ENCODE assay signal across 17 cellular contexts in genomic region chrX:150542846-150543229, GRCh38. TPM values are rescaled to one million over a fixed set of nuclear protein-coding genes. Genes with fewer than 3 reads are reported as not detected.
A peak's percentile ranks its signal among the peaks of the same experiment; 100 is the strongest.
DNase-seq lines count a peak whose midpoint lies in the region; ATAC-seq and TF ChIP-seq lines count a peak whose summit lies in the region.
"Had no signal": no experiment of that assay in that cellular context is flagged by ENCODE, and none has a peak within 500 bp of the region (broad histone marks: within the 10 kb centered on the region; RNA-seq: fewer than 3 reads in every experiment).

No MANE protein-coding gene starts in this region.

- TF ChIP-seq CTCF in mesothelial cell of epicardium (IDR thresholded peaks at IDR 0.05; ENCODE audit: unreplicated experiment): no peak

- DNase-seq in memory B cell (ENCODE audit: low spot score in 2 of 2) (no peak), amniotic stem cell (lab: John Stamatoyannopoulos, UW) (no peak), NCI-H187 (lab: John Stamatoyannopoulos, UW) (no peak), mesothelial cell of epicardium (ENCODE audit: low spot score in 2 of 2, unreplicated experiment in 2 of 2) (no peak), middle frontal gyrus (ENCODE audit: extremely low spot score, low spot score) (no peak)
- DNase-seq: activated CD8-positive, alpha-beta memory T cell treated with anti-CD3 and anti-CD28 coated beads for 24 hours; DND-41; endodermal cell; foreskin melanocyte; kidney; NCI-H1417 treated with DMSO at 0.1 percent for 48 hours; NCI-H774 had no signal

- H3K27ac Mint-ChIP-seq in memory B cell (peak overlapping the region; percentile 79), mesothelial cell of epicardium (no peak overlapping the region)
- H3K27ac Mint-ChIP-seq: endodermal cell had no signal

- peak overlapping the region; percentile 59 for H3K4me3 Mint-ChIP-seq in memory B cell
- no peak overlapping the region for H3K4me3 Mint-ChIP-seq in mesothelial cell of epicardium
- H3K4me3 Mint-ChIP-seq: activated naive CD4-positive, alpha-beta T cell treated with anti-CD3 and anti-CD28 coated beads, Interleukin-2, amount 50 U/mL, for 24 hours; endodermal cell had no signal

- H3K36me3 Mint-ChIP-seq in memory B cell (no peaks in the 10 kb centered on the region), mesothelial cell of epicardium (no peaks in the 10 kb centered on the region)
- H3K36me3 Mint-ChIP-seq: activated naive CD4-positive, alpha-beta T cell treated with anti-CD3 and anti-CD28 coated beads, Interleukin-2, amount 50 U/mL, for 24 hours had no signal

- peak; percentile 25 for ATAC-seq in GM18861 (IDR thresholded peaks at IDR 0.05; ENCODE audit: unreplicated experiment)
- ATAC-seq in GM21447 (IDR thresholded peaks at IDR 0.05; ENCODE audit: unreplicated experiment): peak; percentile 38
- ATAC-seq in HG03060 (IDR thresholded peaks at IDR 0.05; ENCODE audit: low read depth, unreplicated experiment): peak; percentile 27
- peak; percentile 39 for ATAC-seq in memory B cell (ENCODE audit: low read depth)
- ATAC-seq: Right ventricle myocardium inferior had no signal

- no peaks in the 10 kb centered on the region for H3K27me3 Mint-ChIP-seq in memory B cell
- no peaks in the 10 kb centered on the region for H3K27me3 Mint-ChIP-seq in mesothelial cell of epicardium (ENCODE audit: low read depth)
- H3K27me3 Mint-ChIP-seq: activated naive CD4-positive, alpha-beta T cell treated with anti-CD3 and anti-CD28 coated beads, Interleukin-2, amount 50 U/mL, for 24 hours had no signal

- H3K4me1 Mint-ChIP-seq in memory B cell (peaks cover 20% of the 10 kb centered on the region), mesothelial cell of epicardium (peaks cover 5% of the 10 kb centered on the region)
- H3K4me1 Mint-ChIP-seq: endodermal cell had no signal

- H3K9me3 Mint-ChIP-seq in memory B cell (no peaks in the 10 kb centered on the region), mesothelial cell of epicardium (peaks cover 5% of the 10 kb centered on the region)
- H3K9me3 Mint-ChIP-seq: activated naive CD4-positive, alpha-beta T cell treated with anti-CD3 and anti-CD28 coated beads, Interleukin-2, amount 50 U/mL, for 24 hours had no signal

RNA-seq across cellular contexts. Expression of gene MTM1, which starts 25.6 kb away (rescaled TPM):
- total RNA-seq in mesothelial cell of epicardium: 8.9 to 10.9 TPM (median 9.2 TPM) in 3 replicates
